In genomic region chr20:63226020-63226943, GRCh38 we compare ENCODE assay signal across 23 cellular contexts. TPM values are rescaled to one million over a fixed set of nuclear protein-coding genes. Genes with fewer than 3 reads are reported as not detected.
"Had no signal": no experiment of that assay in that cellular context is flagged by ENCODE, and none has a peak within 500 bp of the region (broad histone marks: within the 10 kb centered on the region; RNA-seq: fewer than 3 reads in every experiment).

No MANE protein-coding gene starts in this region.

- H3K4me3 Mint-ChIP-seq: activated CD4-positive, alpha-beta memory T cell treated with anti-CD3 and anti-CD28 coated beads, Interleukin-2, amount 10 ng/mL, durations not matched to agents 7 days and 5 days; activated CD4-positive, alpha-beta T cell treated with anti-CD3 and anti-CD28 coated beads for 36 hours; activated naive CD8-positive, alpha-beta T cell treated with anti-CD3 and anti-CD28 coated beads for 36 hours; activated T-cell treated with anti-CD3 and anti-CD28 coated beads, Interleukin-2, amount 50 U/mL, for 72 hours; dendritic cell treated with granulocyte-macrophage colony-stimulating factor and Interleukin-4, amounts not matched to agents 40 ng/mL and 50 ng/mL, for 4 days; effector memory CD8-positive, alpha-beta T cell; natural killer cell; T-helper 2 cell treated with Interferon-gamma antibody and Interleukin-4, amounts not matched to agents 5 μg/mL and 100 μg/mL, for 36 hours had no signal

- H3K4me3 ChIP-seq: hepatocyte, right lobe of liver, spleen, suprapubic skin, upper lobe of right lung had no signal

- H3K9me3 ChIP-seq: right lobe of liver, spleen, suprapubic skin, upper lobe of right lung had no signal

- H3K27me3 ChIP-seq: hepatocyte, right lobe of liver had no signal

- H3K27ac Mint-ChIP-seq: activated CD4-positive, alpha-beta memory T cell treated with anti-CD3 and anti-CD28 coated beads, Interleukin-2, amount 10 ng/mL, durations not matched to agents 7 days and 5 days; activated CD4-positive, alpha-beta T cell treated with anti-CD3 and anti-CD28 coated beads for 36 hours; activated naive CD8-positive, alpha-beta T cell treated with anti-CD3 and anti-CD28 coated beads for 36 hours; activated T-cell treated with anti-CD3 and anti-CD28 coated beads, Interleukin-2, amount 50 U/mL, for 72 hours; dendritic cell treated with granulocyte-macrophage colony-stimulating factor and Interleukin-4, amounts not matched to agents 40 ng/mL and 50 ng/mL, for 4 days; effector memory CD8-positive, alpha-beta T cell; natural killer cell; progenitor cell of endocrine pancreas; T-helper 2 cell treated with Interferon-gamma antibody and Interleukin-4, amounts not matched to agents 5 μg/mL and 100 μg/mL, for 36 hours had no signal

- H3K27ac ChIP-seq: hepatocyte, right lobe of liver, spleen, suprapubic skin, upper lobe of right lung had no signal

- H3K9me3 Mint-ChIP-seq: activated CD4-positive, alpha-beta memory T cell treated with anti-CD3 and anti-CD28 coated beads, Interleukin-2, amount 10 ng/mL, durations not matched to agents 7 days and 5 days; activated naive CD8-positive, alpha-beta T cell treated with anti-CD3 and anti-CD28 coated beads for 36 hours; activated T-cell treated with anti-CD3 and anti-CD28 coated beads, Interleukin-2, amount 50 U/mL, for 72 hours; dendritic cell treated with granulocyte-macrophage colony-stimulating factor and Interleukin-4, amounts not matched to agents 40 ng/mL and 50 ng/mL, for 4 days; effector memory CD8-positive, alpha-beta T cell; natural killer cell; T-helper 2 cell treated with Interferon-gamma antibody and Interleukin-4, amounts not matched to agents 5 μg/mL and 100 μg/mL, for 36 hours had no signal

- H3K36me3 ChIP-seq: right lobe of liver, spleen, suprapubic skin, upper lobe of right lung had no signal

- H3K4me1 ChIP-seq: right lobe of liver, spleen, suprapubic skin, upper lobe of right lung had no signal

- H3K4me1 Mint-ChIP-seq: activated CD4-positive, alpha-beta memory T cell treated with anti-CD3 and anti-CD28 coated beads, Interleukin-2, amount 10 ng/mL, durations not matched to agents 7 days and 5 days; activated CD4-positive, alpha-beta T cell treated with anti-CD3 and anti-CD28 coated beads for 36 hours; activated naive CD8-positive, alpha-beta T cell treated with anti-CD3 and anti-CD28 coated beads for 36 hours; natural killer cell had no signal

- DNase-seq: activated CD4-positive, alpha-beta memory T cell treated with anti-CD3 and anti-CD28 coated beads, Interleukin-2, amount 10 ng/mL, durations not matched to agents 7 days and 5 days; activated CD4-positive, alpha-beta T cell treated with anti-CD3 and anti-CD28 coated beads for 36 hours; activated gamma-delta T cell treated with Interleukin-2 at 50 U/mL for 16 hours; activated naive CD8-positive, alpha-beta T cell treated with anti-CD3 and anti-CD28 coated beads for 36 hours; activated T-cell treated with anti-CD3 and anti-CD28 coated beads, Interleukin-2, amount 50 U/mL, for 72 hours; cerebellar nuclear complex; effector memory CD8-positive, alpha-beta T cell; erythroblast; left cardiac atrium; natural killer cell; nucleus accumbens; right lobe of liver; spleen; stimulated activated CD4-positive, alpha-beta T cell treated with anti-CD3 and anti-CD28 coated beads, Interleukin-2, amount 100 ng/mL, for 24 hours; stimulated activated naive CD4-positive, alpha-beta T cell treated with Interleukin-2 at 50 U/mL for 16 hours; upper lobe of right lung had no signal

- H3K79me2 ChIP-seq: hepatocyte had no signal

- H3K36me3 Mint-ChIP-seq: activated naive CD8-positive, alpha-beta T cell treated with anti-CD3 and anti-CD28 coated beads for 36 hours; natural killer cell had no signal

- H2AFZ ChIP-seq: hepatocyte had no signal

- H3K4me2 ChIP-seq: hepatocyte had no signal

RNA-seq across cellular contexts. Expression of gene BIRC7, which starts 9.4 kb away (rescaled TPM):
- total RNA-seq: activated CD4-positive, alpha-beta memory T cell treated with anti-CD3 and anti-CD28 coated beads, Interleukin-2, amount 10 ng/mL, durations not matched to agents 7 days and 5 days; lung microvascular endothelial cell; natural killer cell; progenitor cell of endocrine pancreas; right lobe of liver had no signal

RNA-seq across cellular contexts. Expression of gene NKAIN4, which starts 28.0 kb away (rescaled TPM):
- total RNA-seq: activated CD4-positive, alpha-beta memory T cell treated with anti-CD3 and anti-CD28 coated beads, Interleukin-2, amount 10 ng/mL, durations not matched to agents 7 days and 5 days; activated CD4-positive, alpha-beta T cell treated with anti-CD3 and anti-CD28 coated beads for 36 hours; activated naive CD8-positive, alpha-beta T cell treated with anti-CD3 and anti-CD28 coated beads for 36 hours; activated T-cell treated with anti-CD3 and anti-CD28 coated beads, Interleukin-2, amount 50 U/mL, for 72 hours; left cardiac atrium; lung microvascular endothelial cell; mucosa of gallbladder; natural killer cell; right lobe of liver; spleen; upper lobe of right lung had no signal
